Comparison of ENCODE assay signal across 16 cellular contexts in the genomic region with DNA sequence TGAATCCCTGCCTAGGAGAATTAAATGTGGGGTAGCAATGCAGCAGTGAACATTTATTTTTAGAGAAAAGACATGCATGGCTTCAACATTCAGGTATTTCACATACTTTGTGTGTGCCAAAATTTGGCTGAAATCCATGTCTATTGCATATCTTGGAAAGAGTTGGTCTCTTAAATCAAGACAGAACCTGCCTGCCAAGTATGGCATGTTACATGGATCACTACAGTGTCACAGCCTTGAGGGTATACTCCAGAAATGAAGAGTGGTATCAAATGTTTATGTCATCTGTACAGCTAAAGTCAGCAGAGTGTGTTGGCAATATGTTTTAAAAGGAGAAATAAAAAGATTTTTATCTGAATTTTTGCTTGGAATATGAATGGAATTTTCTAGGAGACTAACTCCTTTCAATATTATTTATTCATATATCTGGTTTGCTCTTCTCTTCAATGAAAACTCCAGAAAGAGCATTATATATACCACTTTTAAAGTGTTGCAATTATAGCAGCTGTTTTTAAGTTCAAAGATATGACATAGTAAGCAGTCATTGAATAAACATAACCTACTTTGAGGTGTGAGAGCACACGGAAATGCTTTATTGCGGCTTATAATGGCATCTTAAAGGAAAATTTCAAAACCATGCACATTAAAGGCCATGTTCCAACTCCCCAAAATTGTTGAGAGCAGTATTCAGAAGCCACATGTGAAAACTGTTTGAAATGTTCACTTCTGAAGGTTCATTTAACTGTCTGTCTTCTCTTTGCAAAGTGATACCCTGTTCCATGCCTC.
"Had no signal": no experiment of that assay in that cellular context is flagged by ENCODE, and none has a peak within 500 bp of the region (broad histone marks: within the 10 kb centered on the region; RNA-seq: fewer than 3 reads in every experiment).

No MANE protein-coding gene starts in this region.

- H3K4me1 ChIP-seq: right atrium auricular region, upper lobe of left lung had no signal

- H3K4me3 ChIP-seq: right atrium auricular region, skin epidermis, upper lobe of left lung had no signal

- DNase-seq: activated CD4-positive, alpha-beta memory T cell treated with anti-CD3 and anti-CD28 coated beads, Interleukin-2, amount 10 ng/mL, durations not matched to agents 7 days and 5 days; activated CD4-positive, alpha-beta T cell treated with anti-CD3 and anti-CD28 coated beads for 4 hours; activated naive CD4-positive, alpha-beta T cell treated with anti-CD3 and anti-CD28 coated beads, Interleukin-2, amount 10 ng/mL, durations not matched to agents 7 days and 5 days; activated T-cell treated with anti-CD3 and anti-CD28 coated beads, Interleukin-2, amount 50 U/mL, for 24 hours; cortex of kidney; effector memory CD4-positive, alpha-beta T cell; natural killer cell; posterior cingulate gyrus; stimulated activated CD4-positive, alpha-beta T cell treated with anti-CD3 and anti-CD28 coated beads, Interleukin-15, amount 100 ng/mL, for 24 hours; stimulated activated CD4-positive, alpha-beta T cell treated with anti-CD3 and anti-CD28 coated beads, Interleukin-4, amount 100 ng/mL, for 24 hours; stimulated activated naive CD8-positive, alpha-beta T cell treated with anti-CD3 and anti-CD28 coated beads, Interleukin-15, Interleukin-2, amounts not matched to agents 100 U/mL and 50 U/mL, for 24 hours; upper lobe of left lung had no signal

- H3K36me3 ChIP-seq: neutrophil, right atrium auricular region, upper lobe of left lung had no signal

- H3K27me3 ChIP-seq: neutrophil, right atrium auricular region, upper lobe of left lung had no signal

- H3K9me3 ChIP-seq: neutrophil, right atrium auricular region, upper lobe of left lung had no signal

- H3K27ac ChIP-seq: neutrophil, right atrium auricular region, skin epidermis, upper lobe of left lung had no signal

- ATAC-seq: left lobe of liver; natural killer cell; stimulated activated naive CD8-positive, alpha-beta T cell treated with anti-CD3 and anti-CD28 coated beads, Interleukin-15, Interleukin-2, amounts not matched to agents 100 U/mL and 50 U/mL, for 24 hours had no signal
